ENCODE assay signal across 8 cellular contexts in genomic region chr1:151539321-151540020, GRCh38. TPM values are rescaled to one million over a fixed set of nuclear protein-coding genes. Genes with fewer than 3 reads are reported as not detected.
DNase-seq lines count a peak whose midpoint lies in the region; ATAC-seq and TF ChIP-seq lines count a peak whose summit lies in the region.

No MANE protein-coding gene starts in this region.

- peaks cover 15% of the 10 kb centered on the region for H3K27me3 Mint-ChIP-seq in central memory CD8-positive, alpha-beta T cell

- intact Hi-C loops in HCT116 (cut with micrococcal nuclease), result no loop called here

- ATAC-seq in HCT116, result peak; percentile 83
- no peak for ATAC-seq in central memory CD8-positive, alpha-beta T cell (replicated peaks; ENCODE audit: extremely low read depth, poor library complexity, severe bottlenecking)

- H3K4me1 ChIP-seq in HCT116 (ENCODE audit: control insufficient read depth in 1 of 2, insufficient read depth in 2 of 2, low read length in 2 of 2) (peaks cover 15 to 42% of the 10 kb centered on the region in 2 experiments), MM.1S (ENCODE audit: low read length) (peaks cover 14% of the 10 kb centered on the region)

- TF ChIP-seq RAD21 in HCT116 (IDR thresholded peaks at IDR 0.05; ENCODE audit: low read depth), result peak; percentile 27; the same call in 1 of the 2 replicates

- CTCF ChIA-PET in HCT116 (lab: Charles Lee), result interaction anchor here (0.7 to 2.3 kb wide), 6 partner anchors 12 to 297 kb away, joined by 3 to 9 read pairs (median 5); partner anchors contain the start of gene CGN

- RAD21 ChIA-PET in HCT116 (lab: Charles Lee; ENCODE audit: low non-redundant PET in 1 of 2, low total read pairs in 2 of 2, uncharacterized antibody in 2 of 2, unreplicated experiment in 2 of 2), result interaction anchor here (0.5 to 0.6 kb wide), 3 partner anchors 291 to 919 kb away, joined by 3 to 9 read pairs (median 4); no protein-coding TSS in a partner anchor

- peaks cover 20% of the 10 kb centered on the region for H3K4me1 Mint-ChIP-seq in central memory CD8-positive, alpha-beta T cell

- H3K27me3 ChIP-seq in HCT116 (ENCODE audit: insufficient read depth, low read length) (no peaks in the 10 kb centered on the region), MM.1S (replicated peaks; ENCODE audit: insufficient read depth, low read length) (no peaks in the 10 kb centered on the region)

- H3K4me2 ChIP-seq in HCT116 (ENCODE audit: low read length), result peak overlapping the region; percentile 92
- H3K4me2 ChIP-seq in MM.1S (ENCODE audit: low read depth, low read length), result peak overlapping the region; percentile 80

- no peaks in the 10 kb centered on the region for H3K9me2 ChIP-seq in HCT116 (ENCODE audit: insufficient read depth)
- no peaks in the 10 kb centered on the region for H3K9me2 ChIP-seq in MM.1S (replicated peaks; ENCODE audit: insufficient read depth, low read length)

- H3K79me2 ChIP-seq in HCT116 (ENCODE audit: insufficient read depth, low read length) (peaks cover 15% of the 10 kb centered on the region; the same call in 1 of the 2 replicates), MM.1S (ENCODE audit: low read length) (peaks cover 30% of the 10 kb centered on the region)

- TF ChIP-seq CTCF in HCT116 (IDR thresholded peaks at IDR 0.05 in 2 of 3, conservative IDR thresholded peaks at IDR 0.05 in 1 of 3; ENCODE audit: borderline replicate concordance in 1 of 3, insufficient read depth in 1 of 3, low read depth in 2 of 3, low read length in 2 of 3) (no peak), MM.1S (IDR thresholded peaks at IDR 0.05; ENCODE audit: low read length) (no peak)

- no peaks in the 10 kb centered on the region for H3K9me3 ChIP-seq in HCT116 (ENCODE audit: control insufficient read depth in 1 of 2, insufficient read depth in 1 of 2, low read depth in 1 of 2, low read length in 2 of 2)
- no peaks in the 10 kb centered on the region for H3K9me3 ChIP-seq in MM.1S (replicated peaks; ENCODE audit: insufficient read depth, low read length)

- no TSS peak for BruUV-seq in HCT116 (replicated peaks; lab: Mats Ljungman, UMichigan)

- H3K9ac ChIP-seq in HCT116 (ENCODE audit: low read length), result peak overlapping the region; percentile 74
- H3K9ac ChIP-seq in MM.1S (ENCODE audit: low read length), result peak overlapping the region; percentile 73

- H3K4me3 ChIP-seq in HCT116 (replicated peaks in 1 of 2; ENCODE audit: low read depth in 1 of 2, low read length in 2 of 2) (peak overlapping the region; percentile 76), MM.1S (ENCODE audit: low read length) (peak overlapping the region; percentile 82), skin epidermis (peak overlapping the region; percentile 49 to 89 (median 75))

- no peaks in the 10 kb centered on the region for H3K9me3 Mint-ChIP-seq in central memory CD8-positive, alpha-beta T cell

- H3K27ac ChIP-seq in HCT116 (ENCODE audit: low read depth, low read length), result peak overlapping the region; percentile 58
- peak overlapping the region; percentile 82 for H3K27ac ChIP-seq in MM.1S (ENCODE audit: low read length)
- H3K27ac ChIP-seq in skin epidermis, result peak overlapping the region in 20 of 21 experiments; percentile 15 to 88 (median 68)

- peaks cover 2% of the 10 kb centered on the region for H3K36me3 Mint-ChIP-seq in central memory CD8-positive, alpha-beta T cell (ENCODE audit: insufficient read depth)

- peaks cover 15% of the 10 kb centered on the region for H3F3A ChIP-seq in MM.1S (ENCODE audit: insufficient read depth, low read length)

- TF ChIP-seq POLR2A in HCT116 (IDR thresholded peaks at IDR 0.05; ENCODE audit: borderline replicate concordance, extremely low read depth, insufficient read depth, insufficient read length), result no peak

- H3K4me3 Mint-ChIP-seq in central memory CD8-positive, alpha-beta T cell, result peak overlapping the region; percentile 86

- peaks cover 4 to 11% of the 10 kb centered on the region in 2 experiments; a peak in 2 of 4 replicates for H3K36me3 ChIP-seq in HCT116 (ENCODE audit: control insufficient read depth in 1 of 2, insufficient read depth in 2 of 2, low read length in 2 of 2)
- H3K36me3 ChIP-seq in MM.1S (replicated peaks; ENCODE audit: insufficient read depth, low read length), result no peaks in the 10 kb centered on the region

- POLR2A ChIA-PET in HCT116 (lab: Charles Lee), result interaction anchor here (0.6 to 2.3 kb wide), 17 partner anchors 9 to 248 kb away, joined by 3 to 23 read pairs (median 3); partner anchors contain the start of genes CGN and POGZ

- H3K27ac Mint-ChIP-seq in central memory CD8-positive, alpha-beta T cell (ENCODE audit: low read depth), result peak overlapping the region; percentile 89

- peak; percentile 53 for DNase-seq in activated CD4-positive, alpha-beta T cell treated with anti-CD3 and anti-CD28 coated beads for 48 hours
- no peak for DNase-seq in activated CD4-positive, alpha-beta T cell treated with anti-CD3 and anti-CD28 coated beads for 1 hour
- peak; percentile 95 for DNase-seq in HCT116 (ENCODE audit: low read depth, low spot score)
- DNase-seq in MM.1S, result peak; percentile 94
- peak; percentile 99 for DNase-seq in SHP77 (lab: John Stamatoyannopoulos, UW)
- no peak for DNase-seq in central memory CD8-positive, alpha-beta T cell (ENCODE audit: low spot score in 2 of 2)
- peak; percentile 60 for DNase-seq in inferior parietal cortex (ENCODE audit: extremely low spot score)

- no peaks in the 10 kb centered on the region for H4K20me1 ChIP-seq in HCT116 (ENCODE audit: insufficient read depth)
- no peaks in the 10 kb centered on the region for H4K20me1 ChIP-seq in MM.1S (ENCODE audit: insufficient read depth, low read length)

- H2AFZ ChIP-seq in HCT116 (ENCODE audit: low read depth, low read length, poor library complexity, severe bottlenecking) (no peak overlapping the region), MM.1S (ENCODE audit: low read length) (peak overlapping the region; percentile 76)

TF ChIP-seq in HCT116, 20 proteins besides CTCF, POLR2A, EP300 and RAD21:
- TF ChIP-seq TCF7L2 (IDR thresholded peaks at IDR 0.05; ENCODE audit: borderline replicate concordance, extremely low read depth, insufficient read depth, insufficient read length) (no peak), POLR2AphosphoS5 (IDR thresholded peaks at IDR 0.05; ENCODE audit: low read depth, low read length) (no peak; the same call in 1 of the 2 replicates), ELF1 (IDR thresholded peaks at IDR 0.05; ENCODE audit: borderline replicate concordance, low read depth) (no peak), JUND (IDR thresholded peaks at IDR 0.05) (peak; percentile 66), ZNF274 (IDR thresholded peaks at IDR 0.05; ENCODE audit: low read depth, low read length) (no peak), SRF (IDR thresholded peaks at IDR 0.05; ENCODE audit: low read depth) (peak; percentile 100), SP1 (IDR thresholded peaks at IDR 0.05; ENCODE audit: low read depth) (peak; percentile 77), FOSL1 (IDR thresholded peaks at IDR 0.05; ENCODE audit: low read depth) (peak; percentile 55; the same call in 1 of the 2 replicates), CBX3 (IDR thresholded peaks at IDR 0.05; ENCODE audit: low read depth) (peak; percentile 72), SIN3A (IDR thresholded peaks at IDR 0.05; ENCODE audit: low read depth) (peak; percentile 74; the same call in 1 of the 2 replicates), EGR1 (IDR thresholded peaks at IDR 0.05; ENCODE audit: low read depth) (no peak)
- TF ChIP-seq, protein P1, sequence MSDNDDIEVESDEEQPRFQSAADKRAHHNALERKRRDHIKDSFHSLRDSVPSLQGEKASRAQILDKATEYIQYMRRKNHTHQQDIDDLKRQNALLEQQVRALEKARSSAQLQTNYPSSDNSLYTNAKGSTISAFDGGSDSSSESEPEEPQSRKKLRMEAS (IDR thresholded peaks at IDR 0.05), result peak; percentile 62
- TF ChIP-seq, protein P2, sequence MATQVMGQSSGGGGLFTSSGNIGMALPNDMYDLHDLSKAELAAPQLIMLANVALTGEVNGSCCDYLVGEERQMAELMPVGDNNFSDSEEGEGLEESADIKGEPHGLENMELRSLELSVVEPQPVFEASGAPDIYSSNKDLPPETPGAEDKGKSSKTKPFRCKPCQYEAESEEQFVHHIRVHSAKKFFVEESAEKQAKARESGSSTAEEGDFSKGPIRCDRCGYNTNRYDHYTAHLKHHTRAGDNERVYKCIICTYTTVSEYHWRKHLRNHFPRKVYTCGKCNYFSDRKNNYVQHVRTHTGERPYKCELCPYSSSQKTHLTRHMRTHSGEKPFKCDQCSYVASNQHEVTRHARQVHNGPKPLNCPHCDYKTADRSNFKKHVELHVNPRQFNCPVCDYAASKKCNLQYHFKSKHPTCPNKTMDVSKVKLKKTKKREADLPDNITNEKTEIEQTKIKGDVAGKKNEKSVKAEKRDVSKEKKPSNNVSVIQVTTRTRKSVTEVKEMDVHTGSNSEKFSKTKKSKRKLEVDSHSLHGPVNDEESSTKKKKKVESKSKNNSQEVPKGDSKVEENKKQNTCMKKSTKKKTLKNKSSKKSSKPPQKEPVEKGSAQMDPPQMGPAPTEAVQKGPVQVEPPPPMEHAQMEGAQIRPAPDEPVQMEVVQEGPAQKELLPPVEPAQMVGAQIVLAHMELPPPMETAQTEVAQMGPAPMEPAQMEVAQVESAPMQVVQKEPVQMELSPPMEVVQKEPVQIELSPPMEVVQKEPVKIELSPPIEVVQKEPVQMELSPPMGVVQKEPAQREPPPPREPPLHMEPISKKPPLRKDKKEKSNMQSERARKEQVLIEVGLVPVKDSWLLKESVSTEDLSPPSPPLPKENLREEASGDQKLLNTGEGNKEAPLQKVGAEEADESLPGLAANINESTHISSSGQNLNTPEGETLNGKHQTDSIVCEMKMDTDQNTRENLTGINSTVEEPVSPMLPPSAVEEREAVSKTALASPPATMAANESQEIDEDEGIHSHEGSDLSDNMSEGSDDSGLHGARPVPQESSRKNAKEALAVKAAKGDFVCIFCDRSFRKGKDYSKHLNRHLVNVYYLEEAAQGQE (IDR thresholded peaks at IDR 0.05; ENCODE audit: low read depth), result no peak

RNA-seq across cellular contexts. Expression of gene TUFT1, which starts 0.6 kb away (rescaled TPM):
- 12.3 TPM for total RNA-seq in HCT116 (2021; ENCODE audit: unreplicated experiment)
- polyA plus RNA-seq in HCT116 (2012), result 12.9 and 13.8 TPM in 2 replicates

RNA-seq across cellular contexts. Expression of gene CGN, which starts 28.3 kb away (rescaled TPM):
- total RNA-seq in HCT116 (2021; ENCODE audit: unreplicated experiment), result 19.7 TPM
- polyA plus RNA-seq in HCT116 (2012), result 15.5 and 16.8 TPM in 2 replicates

Comparison
In these comparisons a context has a peak if more than half of its experiments do, and no peak if none do; other contexts are left out.
1. DNase-seq: peak in activated CD4-positive, alpha-beta T cell treated with anti-CD3 and anti-CD28 coated beads for 48 hours (single experiment), HCT116 (single experiment), MM.1S (single experiment), SHP77 (2 of 2) and inferior parietal cortex (single experiment); none in activated CD4-positive, alpha-beta T cell treated with anti-CD3 and anti-CD28 coated beads for 1 hour (single experiment) and central memory CD8-positive, alpha-beta T cell (0 of 2).
2. Peak in every context shown above with its lines, with median percentiles within 50 percentile points of each other: H3K27ac ChIP-seq and H3K4me3 ChIP-seq.